11 cellular contexts compared by ENCODE assay signal in genomic region chr6:14635195-14635594, GRCh38.
DNase-seq lines count a peak whose midpoint lies in the region; ATAC-seq, FAIRE-seq and TF ChIP-seq lines count a peak whose summit lies in the region.
"Had no signal": no experiment of that assay in that cellular context is flagged by ENCODE, and none has a peak within 500 bp of the region (broad histone marks: within the 10 kb centered on the region; RNA-seq: fewer than 3 reads in every experiment).

No MANE protein-coding gene starts in this region.

- RAD21 ChIA-PET in GM12878 (lab: Charles Lee; ENCODE audit: unreplicated experiment): interaction anchor here (1.3 to 1.7 kb wide), 2 partner anchors 9 to 26 kb away, joined by 3 to 10 read pairs; no protein-coding TSS in a partner anchor

- TF ChIP-seq CTCF in GM12878 (IDR thresholded peaks at IDR 0.05 in 2 of 3, conservative IDR thresholded peaks at IDR 0.05 in 1 of 3; ENCODE audit: control insufficient read depth in 2 of 3, extremely low read depth in 1 of 3, insufficient read depth in 1 of 3, low read depth in 3 of 3, low read length in 3 of 3): no peak

- no peak for TF ChIP-seq RAD21 in GM12878 (IDR thresholded peaks at IDR 0.05; ENCODE audit: insufficient read depth, low read depth, low read length)

- SMC1A ChIA-PET in GM12878 (lab: Charles Lee; ENCODE audit: uncharacterized antibody, unreplicated experiment): interaction anchor here (2.0 to 2.6 kb wide), 4 partner anchors 18 to 94 kb away, joined by 6 to 23 read pairs (median 8); no protein-coding TSS in a partner anchor

- intact Hi-C loops in GM12878 (cut with micrococcal nuclease; ENCODE audit: unreplicated experiment): no loop called here

- H3K4me3 ChIP-seq in GM12878: no peak overlapping the region
- H3K4me3 ChIP-seq: coronary artery, right lobe of liver had no signal

- FAIRE-seq in GM12878 (lab: Jason Lieb, UNC): no peak

- 0% methylated on average over 1 of the region's 1 CpG for WGBS in GM12878 (ENCODE audit: insufficient coverage, insufficient replicate concordance, low lambda C conversion rate, missing lambda C conversion rate)

- no peaks in the 10 kb centered on the region for H4K20me1 ChIP-seq in GM12878 (ENCODE audit: control insufficient read depth, insufficient read depth)

- CTCF ChIA-PET in GM12878 (lab: Yijun Ruan, JAX): no interaction called here

- no peak for TF ChIP-seq POLR2A in GM12878 (IDR thresholded peaks at IDR 0.05; ENCODE audit: low read depth, low read length)

- H3K4me2 ChIP-seq in GM12878 (ENCODE audit: control insufficient read depth, insufficient read depth): no peak overlapping the region; the same call in 1 of the 2 replicates

- BruUV-seq in GM12878 (replicated peaks; lab: Mats Ljungman, UMichigan): no TSS peak

- H3K27ac ChIP-seq in GM12878 (ENCODE audit: control insufficient read depth, insufficient read depth): no peak overlapping the region
- H3K27ac ChIP-seq: coronary artery, right lobe of liver had no signal

- in situ Hi-C loops in GM12878 (cut with MboI): no loop called here

- POLR2A ChIA-PET in GM12878 (lab: Charles Lee): interaction anchor here (2.2 kb wide), 1 partner anchor 26 kb away, joined by 7 read pairs; no protein-coding TSS in a partner anchor

- H3K9me3 ChIP-seq in GM12878 (replicated peaks; ENCODE audit: control insufficient read depth, insufficient read depth, low read length): no peaks in the 10 kb centered on the region; the same call in 2 of the 3 replicates
- H3K9me3 ChIP-seq: right lobe of liver had no signal

- no peaks in the 10 kb centered on the region for H3K36me3 ChIP-seq in GM12878 (ENCODE audit: control insufficient read depth in 2 of 2, insufficient read depth in 2 of 2, low read length in 1 of 2)
- H3K36me3 ChIP-seq: right lobe of liver had no signal

- H3K79me2 ChIP-seq in GM12878 (ENCODE audit: control insufficient read depth, insufficient read depth, low read length): no peaks in the 10 kb centered on the region

- no peak for TF ChIP-seq EP300 in GM12878 (IDR thresholded peaks at IDR 0.05; ENCODE audit: borderline replicate concordance in 1 of 2, control insufficient read depth in 1 of 2, low read depth in 2 of 2, low read length in 2 of 2)

- no peak overlapping the region for H2AFZ ChIP-seq in GM12878 (ENCODE audit: control insufficient read depth, low read depth, low read length)

- H3K4me1 ChIP-seq in GM12878 (ENCODE audit: control insufficient read depth, insufficient read depth, low read length): peaks cover 38% of the 10 kb centered on the region
- H3K4me1 ChIP-seq: right lobe of liver had no signal

- DNase-seq in activated CD4-positive, alpha-beta T cell treated with anti-CD3 and anti-CD28 coated beads for 4 hours: peak; percentile 37 to 47
- DNase-seq in GM12878 (ENCODE audit: low read depth, low spot score) (no peak), SHP77 (lab: John Stamatoyannopoulos, UW) (no peak), NCI-H187 treated with DMSO at 0.1 percent for 48 hours (lab: John Stamatoyannopoulos, UW) (no peak)
- DNase-seq in stimulated activated CD8-positive, alpha-beta memory T cell treated with anti-CD3 and anti-CD28 coated beads, Interleukin-7, amount 100 ng/mL, for 4 hours (ENCODE audit: low read depth in 2 of 2): peak; percentile 14 to 29
- DNase-seq: NCI-H2081 treated with DMSO at 0.1 percent for 48 hours, right lobe of liver, Right ventricle myocardium superior had no signal

- no peaks in the 10 kb centered on the region for H3K27me3 ChIP-seq in GM12878 (replicated peaks in 1 of 2; ENCODE audit: control insufficient read depth in 2 of 2, insufficient read depth in 2 of 2, low read length in 1 of 2)
- H3K27me3 ChIP-seq: right lobe of liver had no signal

- peak; percentile 42 for ATAC-seq in GM21423 (IDR thresholded peaks at IDR 0.05; ENCODE audit: unreplicated experiment)
- peak; percentile 53 for ATAC-seq in GM12878
- no peak for ATAC-seq in HG02678 (IDR thresholded peaks at IDR 0.05; ENCODE audit: unreplicated experiment)

- H3K9ac ChIP-seq in GM12878 (ENCODE audit: control insufficient read depth, insufficient read depth, low read length): no peak overlapping the region

TF ChIP-seq in GM12878, 131 proteins besides CTCF, POLR2A, EP300 and RAD21:
- TF ChIP-seq BCL3 (IDR thresholded peaks at IDR 0.05; ENCODE audit: borderline replicate concordance, insufficient read depth, low read depth, low read length, poor library complexity, severe bottlenecking): no peak
- TF ChIP-seq RUNX3 (IDR thresholded peaks at IDR 0.05; ENCODE audit: low read length): peak; percentile 66
- TF ChIP-seq ZBTB40 (IDR thresholded peaks at IDR 0.05; ENCODE audit: borderline replicate concordance): 0 out of 2 replicates have a peak, but pooled peaks have one; percentile 25
- peak in 1 of 2 experiments; percentile 55; a peak in 1 of 4 replicates for TF ChIP-seq ETV6 (conservative IDR thresholded peaks at IDR 0.05 in 1 of 2, IDR thresholded peaks at IDR 0.05 in 1 of 2; ENCODE audit: borderline replicate concordance in 1 of 2, low read depth in 1 of 2)
- TF ChIP-seq TARDBP (IDR thresholded peaks at IDR 0.05; ENCODE audit: borderline replicate concordance): no peak
- TF ChIP-seq MYC (IDR thresholded peaks at IDR 0.05; ENCODE audit: insufficient read depth, insufficient read length, insufficient replicate concordance, low read length, severe bottlenecking): no peak
- TF ChIP-seq IKZF2 (IDR thresholded peaks at IDR 0.05): peak; percentile 37 to 40; a peak in 2 of 4 replicates
- TF ChIP-seq GABPA (IDR thresholded peaks at IDR 0.05; ENCODE audit: low read depth): peak; percentile 45; the same call in 1 of the 2 replicates
- TF ChIP-seq EGR1 (IDR thresholded peaks at IDR 0.05; ENCODE audit: borderline replicate concordance in 1 of 2, low read depth in 2 of 2, low read length in 2 of 2): no peak

Comparison
In these comparisons a context has a peak if more than half of its experiments do, and no peak if none do; other contexts are left out.
1. DNase-seq: peak in activated CD4-positive, alpha-beta T cell treated with anti-CD3 and anti-CD28 coated beads for 4 hours (2 of 2) and stimulated activated CD8-positive, alpha-beta memory T cell treated with anti-CD3 and anti-CD28 coated beads, Interleukin-7, amount 100 ng/mL, for 4 hours (2 of 2); none in GM12878 (single experiment), SHP77 (0 of 2) and NCI-H187 treated with DMSO at 0.1 percent for 48 hours (single experiment).